In genomic region chr16:47028767-47029377, GRCh38 we compare ENCODE assay signal across 22 cellular contexts.
"Had no signal": no experiment of that assay in that cellular context is flagged by ENCODE, and none has a peak within 500 bp of the region (broad histone marks: within the 10 kb centered on the region; RNA-seq: fewer than 3 reads in every experiment).

No MANE protein-coding gene starts in this region.

- ATAC-seq: foreskin keratinocyte, left lung, psoas muscle had no signal

- H3K27me3 ChIP-seq: colonic mucosa, foreskin keratinocyte, left lung, sigmoid colon, stomach had no signal

- H3K27ac ChIP-seq: colonic mucosa, foreskin keratinocyte, left lung, parathyroid adenoma, psoas muscle, sigmoid colon, skin epidermis, stomach had no signal

- FAIRE-seq: islet of Langerhans had no signal

- H3K36me3 ChIP-seq: colonic mucosa, left lung, sigmoid colon, stomach had no signal

- H2AFZ ChIP-seq: parathyroid adenoma had no signal

- H3K79me2 ChIP-seq: parathyroid adenoma had no signal

- H3K9ac ChIP-seq: parathyroid adenoma had no signal

- H3K9me3 ChIP-seq: colonic mucosa, left lung, psoas muscle, sigmoid colon, stomach had no signal

- H3K4me1 ChIP-seq: colonic mucosa, foreskin keratinocyte, left lung, parathyroid adenoma, psoas muscle, sigmoid colon had no signal

- H3K4me3 ChIP-seq: colonic mucosa, left lung, lung, psoas muscle, sigmoid colon, skin epidermis, stomach had no signal

- DNase-seq: colonic mucosa; dermis blood vessel endothelial cell; erythroblast; foreskin keratinocyte; hypothalamus; kidney glomerular epithelial cell; left lung; mesenchymal stem cell; midbrain; naive B cell; psoas muscle; retina; sigmoid colon; stimulated activated CD4-positive, alpha-beta T cell treated with anti-CD3 and anti-CD28 coated beads, Interleukin-2, amount 100 ng/mL, for 24 hours; stimulated activated CD4-positive, alpha-beta T cell treated with anti-CD3 and anti-CD28 coated beads, Interleukin-4, amount 100 ng/mL, for 4 hours; stimulated activated naive CD4-positive, alpha-beta T cell; stomach; substantia nigra had no signal
